In genomic region chr2:233422649-233423435, GRCh38 we compare ENCODE assay signal across 13 cellular contexts.
DNase-seq lines count a peak whose midpoint lies in the region; ATAC-seq and TF ChIP-seq lines count a peak whose summit lies in the region.
"Had no signal": no experiment of that assay in that cellular context is flagged by ENCODE, and none has a peak within 500 bp of the region (broad histone marks: within the 10 kb centered on the region; RNA-seq: fewer than 3 reads in every experiment).

No MANE protein-coding gene starts in this region.

- peaks cover 94% of the 10 kb centered on the region for H3K4me1 Mint-ChIP-seq in activated naive CD4-positive, alpha-beta T cell treated with anti-CD3 and anti-CD28 coated beads, Interleukin-2, amount 10 ng/mL, durations not matched to agents 7 days and 5 days
- H3K4me1 Mint-ChIP-seq in activated CD4-positive, alpha-beta memory T cell treated with anti-CD3 and anti-CD28 coated beads for 36 hours (ENCODE audit: low read depth): peaks cover 92% of the 10 kb centered on the region
- H3K4me1 Mint-ChIP-seq in endothelial cell (ENCODE audit: unreplicated experiment): peaks cover 22% of the 10 kb centered on the region

- H3K27me3 ChIP-seq in left lung (no peaks in the 10 kb centered on the region), testis (no peaks in the 10 kb centered on the region)
- H3K27me3 ChIP-seq: SJCRH30 had no signal

- POLR2A ChIA-PET in activated CD4-positive, alpha-beta memory T cell treated with anti-CD3 and anti-CD28 coated beads for 36 hours (lab: Charles Lee): no interaction called here

- ATAC-seq in left lung: peak; percentile 3

- H3K27ac ChIP-seq in left lung (peak overlapping the region; percentile 24 to 75), testis (no peak overlapping the region)
- H3K27ac ChIP-seq: SJCRH30 had no signal

- no peak for TF ChIP-seq POLR2A in testis (IDR thresholded peaks at IDR 0.05)

- WGBS in testis, 2 donors: 81 to 91% methylated on average over 9 of the region's 9 CpGs

- H3K4me3 ChIP-seq in left lung (no peak overlapping the region), testis (no peak overlapping the region)
- H3K4me3 ChIP-seq: HAP-1, SJCRH30 had no signal

- H3K36me3 Mint-ChIP-seq in activated naive CD4-positive, alpha-beta T cell treated with anti-CD3 and anti-CD28 coated beads, Interleukin-2, amount 10 ng/mL, durations not matched to agents 7 days and 5 days: peaks cover 64% of the 10 kb centered on the region
- peaks cover 20% of the 10 kb centered on the region for H3K36me3 Mint-ChIP-seq in activated CD4-positive, alpha-beta memory T cell treated with anti-CD3 and anti-CD28 coated beads for 36 hours
- H3K36me3 Mint-ChIP-seq in endothelial cell (ENCODE audit: low read depth, unreplicated experiment): peaks cover 6% of the 10 kb centered on the region

- peaks cover 31 to 51% of the 10 kb centered on the region in 2 donors for H3K4me1 ChIP-seq in left lung
- peaks cover 18% of the 10 kb centered on the region for H3K4me1 ChIP-seq in testis
- H3K4me1 ChIP-seq: HAP-1 had no signal

- H3K27ac Mint-ChIP-seq in activated naive CD4-positive, alpha-beta T cell treated with anti-CD3 and anti-CD28 coated beads, Interleukin-2, amount 10 ng/mL, durations not matched to agents 7 days and 5 days: peak overlapping the region; percentile 98
- peak overlapping the region; percentile 30 for H3K27ac Mint-ChIP-seq in activated CD4-positive, alpha-beta memory T cell treated with anti-CD3 and anti-CD28 coated beads for 36 hours
- no peak overlapping the region for H3K27ac Mint-ChIP-seq in endothelial cell (ENCODE audit: unreplicated experiment)

- H3K4me3 Mint-ChIP-seq in activated naive CD4-positive, alpha-beta T cell treated with anti-CD3 and anti-CD28 coated beads, Interleukin-2, amount 10 ng/mL, durations not matched to agents 7 days and 5 days: peak overlapping the region; percentile 21
- H3K4me3 Mint-ChIP-seq in activated CD4-positive, alpha-beta memory T cell treated with anti-CD3 and anti-CD28 coated beads for 36 hours: no peak overlapping the region
- no peak overlapping the region for H3K4me3 Mint-ChIP-seq in endothelial cell (ENCODE audit: unreplicated experiment)
- H3K4me3 Mint-ChIP-seq: neural crest cell had no signal

- H3K36me3 ChIP-seq in left lung (peaks cover 0 to 4% of the 10 kb centered on the region in 2 donors), testis (ENCODE audit: low read depth, missing control alignments) (no peaks in the 10 kb centered on the region)

- H3K9me3 Mint-ChIP-seq in activated naive CD4-positive, alpha-beta T cell treated with anti-CD3 and anti-CD28 coated beads, Interleukin-2, amount 10 ng/mL, durations not matched to agents 7 days and 5 days: peaks cover 11% of the 10 kb centered on the region
- H3K9me3 Mint-ChIP-seq in activated CD4-positive, alpha-beta memory T cell treated with anti-CD3 and anti-CD28 coated beads for 36 hours: peaks cover 17% of the 10 kb centered on the region
- no peaks in the 10 kb centered on the region for H3K9me3 Mint-ChIP-seq in endothelial cell (ENCODE audit: unreplicated experiment)
- H3K9me3 Mint-ChIP-seq: neural crest cell had no signal

- no peak for DNase-seq in activated naive CD4-positive, alpha-beta T cell treated with anti-CD3 and anti-CD28 coated beads, Interleukin-2, amount 10 ng/mL, durations not matched to agents 7 days and 5 days
- no peak for DNase-seq in activated naive CD4-positive, alpha-beta T cell (lab: John Stamatoyannopoulos, UW)
- DNase-seq in activated CD4-positive, alpha-beta memory T cell treated with anti-CD3 and anti-CD28 coated beads for 36 hours: peak; percentile 8
- DNase-seq in left lung: no peak
- peak; percentile 7 for DNase-seq in testis
- no peak for DNase-seq in cerebellum (ENCODE audit: low spot score)
- DNase-seq in NCI-H1436 treated with DMSO at 0.1 percent for 48 hours (lab: John Stamatoyannopoulos, UW): no peak
- no peak for DNase-seq in endothelial cell (ENCODE audit: low spot score)
- DNase-seq: EL, NCI-H1105 treated with DMSO at 0.1 percent for 48 hours, SJCRH30 had no signal

- no peaks in the 10 kb centered on the region for H3K27me3 Mint-ChIP-seq in activated naive CD4-positive, alpha-beta T cell treated with anti-CD3 and anti-CD28 coated beads, Interleukin-2, amount 10 ng/mL, durations not matched to agents 7 days and 5 days
- no peaks in the 10 kb centered on the region for H3K27me3 Mint-ChIP-seq in activated CD4-positive, alpha-beta memory T cell treated with anti-CD3 and anti-CD28 coated beads for 36 hours
- peaks cover 3% of the 10 kb centered on the region for H3K27me3 Mint-ChIP-seq in endothelial cell (ENCODE audit: unreplicated experiment)

- intact Hi-C loops in activated CD4-positive, alpha-beta memory T cell treated with anti-CD3 and anti-CD28 coated beads for 36 hours (cut with micrococcal nuclease): no loop called here
- intact Hi-C loops in left lung (cut with DNase I): no loop called here
- intact Hi-C loops in testis (cut with DNase I; ENCODE audit: low total_unique reads): no loop called here

- H3K9me3 ChIP-seq in left lung: peaks cover 0 to 8% of the 10 kb centered on the region in 2 donors
- no peaks in the 10 kb centered on the region for H3K9me3 ChIP-seq in testis
- H3K9me3 ChIP-seq: SJCRH30 had no signal

- CTCF ChIA-PET in activated naive CD4-positive, alpha-beta T cell treated with anti-CD3 and anti-CD28 coated beads, Interleukin-2, amount 10 ng/mL, durations not matched to agents 7 days and 5 days (lab: Charles Lee): interaction anchor here (0.8 to 6.9 kb wide), 4 partner anchors 10 to 69 kb away, joined by 3 to 31 read pairs (median 10); no protein-coding TSS in a partner anchor
- CTCF ChIA-PET in activated CD4-positive, alpha-beta memory T cell treated with anti-CD3 and anti-CD28 coated beads for 36 hours (lab: Charles Lee): interaction anchor here (1.1 to 10.0 kb wide), 3 partner anchors 16 to 21 kb away, joined by 3 to 84 read pairs (median 16); no protein-coding TSS in a partner anchor

- TF ChIP-seq CTCF in left lung (IDR thresholded peaks at IDR 0.05) (no peak), testis (IDR thresholded peaks at IDR 0.05) (no peak), endothelial cell (IDR thresholded peaks at IDR 0.05; ENCODE audit: unreplicated experiment) (no peak)

Comparison
In these comparisons a context has a peak if more than half of its experiments do, and no peak if none do; other contexts are left out.
1. DNase-seq: peak in activated CD4-positive, alpha-beta memory T cell treated with anti-CD3 and anti-CD28 coated beads for 36 hours (single experiment) and testis (single experiment); none in activated naive CD4-positive, alpha-beta T cell treated with anti-CD3 and anti-CD28 coated beads, Interleukin-2, amount 10 ng/mL, durations not matched to agents 7 days and 5 days (single experiment), activated naive CD4-positive, alpha-beta T cell (0 of 4), left lung (0 of 2), cerebellum (single experiment), NCI-H1436 treated with DMSO at 0.1 percent for 48 hours (single experiment) and endothelial cell (single experiment).
2. H3K27ac ChIP-seq: peak in left lung (2 of 2); none in testis (0 of 2).